Comparison of ENCODE assay signal across 18 cellular contexts in genomic region chr2:81260320-81260719, GRCh38.
"Had no signal": no experiment of that assay in that cellular context is flagged by ENCODE, and none has a peak within 500 bp of the region (broad histone marks: within the 10 kb centered on the region; RNA-seq: fewer than 3 reads in every experiment).

No MANE protein-coding gene starts in this region.

- ATAC-seq: activated CD8-positive, alpha-beta T cell treated with anti-CD3 and anti-CD28 coated beads for 36 hours; activated naive CD8-positive, alpha-beta T cell treated with anti-CD3 and anti-CD28 coated beads, Interleukin-2, amount 50 U/mL, for 24 hours; gastrocnemius medialis; left lobe of liver; stimulated activated naive B cell treated with anti-CD40 and anti-IgM and Interleukin-4, amounts not matched to agents 10 μg/mL and 1 μg/mL and 100 μg/mL, for 72 hours; upper lobe of right lung had no signal

- H3K4me3 ChIP-seq: colonic mucosa, gastrocnemius medialis, spleen, thoracic aorta, upper lobe of right lung had no signal

- DNase-seq: activated CD4-positive, alpha-beta T cell treated with anti-CD3 and anti-CD28 coated beads, Interleukin-2, amount 10 ng/mL, durations not matched to agents 24 days and 14 days; activated CD8-positive, alpha-beta T cell treated with anti-CD3 and anti-CD28 coated beads for 36 hours; activated naive CD4-positive, alpha-beta T cell treated with anti-CD3 and anti-CD28 coated beads, Interleukin-2, amount 10 ng/mL, durations not matched to agents 7 days and 5 days; activated naive CD8-positive, alpha-beta T cell treated with anti-CD3 and anti-CD28 coated beads, Interleukin-2, amount 50 U/mL, for 24 hours; activated T-cell treated with anti-CD3 and anti-CD28 coated beads, Interleukin-2, amount 50 U/mL, for 24 hours; anterior cingulate cortex; colonic mucosa; endodermal cell; erythroblast; gastrocnemius medialis; head of caudate nucleus; retina; spleen; stimulated activated naive B cell treated with anti-CD40 and anti-IgM and Interleukin-4, amounts not matched to agents 10 μg/mL and 1 μg/mL and 100 μg/mL, for 72 hours; upper lobe of right lung had no signal

- H3K27ac ChIP-seq: colonic mucosa, gastrocnemius medialis, parathyroid adenoma, spleen, thoracic aorta, upper lobe of right lung had no signal
